In the genomic region with DNA sequence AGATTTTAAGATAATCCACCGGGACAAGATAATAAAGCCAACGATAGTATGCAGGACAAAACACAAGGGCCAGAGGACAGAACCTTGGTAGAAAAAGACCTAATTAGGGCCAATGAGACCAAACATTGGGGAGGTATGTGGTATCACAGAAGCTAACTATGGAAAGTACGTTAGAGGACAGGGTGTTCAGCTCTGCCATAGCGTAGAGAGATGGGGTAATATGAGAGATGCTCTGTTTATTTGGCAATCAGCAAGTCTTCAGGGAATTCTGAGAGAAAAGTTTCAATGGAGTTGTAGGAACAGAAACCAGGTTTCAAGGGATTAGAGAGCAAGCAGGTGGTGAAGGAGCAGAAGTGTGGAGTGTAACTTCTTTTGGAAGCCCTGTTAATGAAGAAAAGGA, we compare ENCODE assay signal across 2 cellular contexts.
TF ChIP-seq lines count a peak whose summit lies in the region.

No MANE protein-coding gene starts in this region.

TF ChIP-seq in HEK293T, 16 proteins besides CTCF, POLR2A, EP300 and RAD21:
- TF ChIP-seq ARNT (IDR thresholded peaks at IDR 0.05), result no peak
- no peak for TF ChIP-seq ZNF384 (IDR thresholded peaks at IDR 0.05)
- no peak for TF ChIP-seq SUZ12 (IDR thresholded peaks at IDR 0.05)
- no peak for TF ChIP-seq SP1 (IDR thresholded peaks at IDR 0.05)
- TF ChIP-seq, protein P1, sequence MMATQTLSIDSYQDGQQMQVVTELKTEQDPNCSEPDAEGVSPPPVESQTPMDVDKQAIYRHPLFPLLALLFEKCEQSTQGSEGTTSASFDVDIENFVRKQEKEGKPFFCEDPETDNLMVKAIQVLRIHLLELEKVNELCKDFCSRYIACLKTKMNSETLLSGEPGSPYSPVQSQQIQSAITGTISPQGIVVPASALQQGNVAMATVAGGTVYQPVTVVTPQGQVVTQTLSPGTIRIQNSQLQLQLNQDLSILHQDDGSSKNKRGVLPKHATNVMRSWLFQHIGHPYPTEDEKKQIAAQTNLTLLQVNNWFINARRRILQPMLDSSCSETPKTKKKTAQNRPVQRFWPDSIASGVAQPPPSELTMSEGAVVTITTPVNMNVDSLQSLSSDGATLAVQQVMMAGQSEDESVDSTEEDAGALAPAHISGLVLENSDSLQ (IDR thresholded peaks at IDR 0.05), result no peak
- TF ChIP-seq CTBP1 (IDR thresholded peaks at IDR 0.05; ENCODE audit: borderline replicate concordance), result 0 out of 2 replicates have a peak, but pooled peaks have one; percentile 3
- TF ChIP-seq FOXM1 (IDR thresholded peaks at IDR 0.05; ENCODE audit: borderline replicate concordance), result no peak

TF ChIP-seq in K562, 482 proteins besides CTCF, POLR2A, EP300 and RAD21:
- TF ChIP-seq PBX2 (CRISPR knock-in tag; IDR thresholded peaks at IDR 0.05; ENCODE audit: low read depth), result no peak
- no peak for TF ChIP-seq PBX2 (tag; conservative IDR thresholded peaks at IDR 0.05; ENCODE audit: low read depth)
- no peak for TF ChIP-seq ILK (tag; IDR thresholded peaks at IDR 0.05; ENCODE audit: borderline replicate concordance, low read depth)
- no peak for TF ChIP-seq CHD7 (IDR thresholded peaks at IDR 0.05; ENCODE audit: low read depth, low read length)
- no peak for TF ChIP-seq FIP1L1 (IDR thresholded peaks at IDR 0.05; ENCODE audit: low read depth, low read length, poor library complexity, severe bottlenecking)
- TF ChIP-seq MNT (conservative IDR thresholded peaks at IDR 0.05), result no peak
- TF ChIP-seq TEAD2 (tag; IDR thresholded peaks at IDR 0.05), result no peak
- TF ChIP-seq, protein P2, sequence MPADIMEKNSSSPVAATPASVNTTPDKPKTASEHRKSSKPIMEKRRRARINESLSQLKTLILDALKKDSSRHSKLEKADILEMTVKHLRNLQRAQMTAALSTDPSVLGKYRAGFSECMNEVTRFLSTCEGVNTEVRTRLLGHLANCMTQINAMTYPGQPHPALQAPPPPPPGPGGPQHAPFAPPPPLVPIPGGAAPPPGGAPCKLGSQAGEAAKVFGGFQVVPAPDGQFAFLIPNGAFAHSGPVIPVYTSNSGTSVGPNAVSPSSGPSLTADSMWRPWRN (IDR thresholded peaks at IDR 0.05; ENCODE audit: low read depth), result no peak
- no peak for TF ChIP-seq SIN3A (IDR thresholded peaks at IDR 0.05; ENCODE audit: borderline replicate concordance in 2 of 2, control insufficient read depth in 1 of 2, low read depth in 2 of 2, low read length in 2 of 2)
- no peak for TF ChIP-seq ZFP36 (IDR thresholded peaks at IDR 0.05; ENCODE audit: low read depth, low read length, partially characterized antibody)
- no peak for TF ChIP-seq MECOM (CRISPR knock-in tag; IDR thresholded peaks at IDR 0.05)
